Comparison of ENCODE assay signal across 9 cellular contexts in the genomic region with DNA sequence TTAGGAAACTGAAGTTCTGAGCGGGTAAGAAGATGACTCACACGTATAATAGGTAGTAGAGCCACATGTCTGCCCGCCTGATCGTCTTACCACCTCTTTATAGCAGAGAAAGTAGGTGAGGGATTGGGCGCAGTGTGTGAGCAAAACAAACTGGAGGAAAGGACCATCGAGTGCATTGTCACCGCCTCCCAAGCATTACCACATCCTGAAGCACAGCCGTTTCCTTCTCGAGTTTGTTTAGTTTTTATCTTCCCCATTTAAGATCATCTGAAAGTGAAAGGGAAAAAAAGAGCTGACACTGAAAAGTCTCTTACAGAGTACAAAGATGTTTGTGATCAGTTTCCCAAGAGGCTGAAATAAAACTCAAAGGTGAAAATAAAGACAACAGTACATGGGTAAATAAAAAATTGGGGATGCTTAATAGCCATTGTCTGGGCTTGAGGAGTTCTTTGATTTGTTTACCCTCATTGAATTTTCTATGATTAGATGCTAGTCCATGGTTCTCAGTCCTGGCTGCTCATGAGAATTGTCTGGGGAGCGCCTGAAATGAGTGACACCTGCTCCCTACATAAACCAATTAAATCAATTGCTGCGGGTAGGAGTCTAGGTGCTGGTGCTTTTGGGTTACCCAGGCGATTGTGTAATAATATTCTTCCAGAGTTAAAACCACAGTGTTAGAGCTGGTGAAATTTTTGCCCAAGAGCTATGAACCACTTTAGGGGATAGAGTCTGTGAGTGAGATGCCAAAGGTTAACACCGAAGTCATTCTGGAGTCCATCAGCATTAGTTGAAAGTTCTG. TPM values are rescaled to one million over a fixed set of nuclear protein-coding genes. Genes with fewer than 3 reads are reported as not detected.
DNase-seq lines count a peak whose midpoint lies in the region; ATAC-seq and TF ChIP-seq lines count a peak whose summit lies in the region.
"Had no signal": no experiment of that assay in that cellular context is flagged by ENCODE, and none has a peak within 500 bp of the region (broad histone marks: within the 10 kb centered on the region; RNA-seq: fewer than 3 reads in every experiment).

No MANE protein-coding gene starts in this region.

- H3K4me1 Mint-ChIP-seq in activated naive CD4-positive, alpha-beta T cell treated with anti-CD3 and anti-CD28 coated beads for 36 hours (ENCODE audit: low read depth) = peaks cover 67% of the 10 kb centered on the region
- peaks cover 48 to 62% of the 10 kb centered on the region in 2 donors for H3K4me1 Mint-ChIP-seq in natural killer cell treated with Interleukin-12 subunit alpha and Interleukin-12 subunit beta and Interleukin-15 and Interleukin-18, amount 100 ng/mL, for 72 hours (ENCODE audit: low read depth in 2 of 2)

- DNase-seq in COLO668 (lab: John Stamatoyannopoulos, UW; ENCODE audit: unreplicated experiment) (peak; percentile 41), SIG-M5 treated with dmso at 0.1 percent for 504 hours (lab: John Stamatoyannopoulos, UW; ENCODE audit: unreplicated experiment) (peak; percentile 88), uterus (no peak), hepatic stellate cell (ENCODE audit: low spot score) (no peak)
- peak; percentile 86 for DNase-seq in activated naive CD4-positive, alpha-beta T cell treated with anti-CD3 and anti-CD28 coated beads for 36 hours
- peak; percentile 80 for DNase-seq in natural killer cell treated with Interleukin-12 subunit alpha and Interleukin-12 subunit beta and Interleukin-15 and Interleukin-18, amount 100 ng/mL, for 72 hours (ENCODE audit: low spot score)

- no peaks in the 10 kb centered on the region for H3K9me3 ChIP-seq in uterus
- H3K9me3 ChIP-seq: gastrocnemius medialis had no signal

- TF ChIP-seq CTCF in uterus (IDR thresholded peaks at IDR 0.05) = no peak

- H3K36me3 ChIP-seq in uterus = no peaks in the 10 kb centered on the region
- H3K36me3 ChIP-seq: gastrocnemius medialis had no signal

- H3K4me3 Mint-ChIP-seq in activated naive CD4-positive, alpha-beta T cell treated with anti-CD3 and anti-CD28 coated beads for 36 hours = peak overlapping the region; percentile 69
- peak overlapping the region; percentile 76 for H3K4me3 Mint-ChIP-seq in natural killer cell treated with Interleukin-12 subunit alpha and Interleukin-12 subunit beta and Interleukin-15 and Interleukin-18, amount 100 ng/mL, for 72 hours

- H3K9me3 Mint-ChIP-seq in activated naive CD4-positive, alpha-beta T cell treated with anti-CD3 and anti-CD28 coated beads for 36 hours = peaks cover 4% of the 10 kb centered on the region
- H3K9me3 Mint-ChIP-seq in natural killer cell treated with Interleukin-12 subunit alpha and Interleukin-12 subunit beta and Interleukin-15 and Interleukin-18, amount 100 ng/mL, for 72 hours = no peaks in the 10 kb centered on the region

- no peak overlapping the region for H3K4me3 ChIP-seq in uterus
- H3K4me3 ChIP-seq: gastrocnemius medialis had no signal

- ATAC-seq in GM19467 (IDR thresholded peaks at IDR 0.05; ENCODE audit: unreplicated experiment) (peak; percentile 90), HG03571 (IDR thresholded peaks at IDR 0.05; ENCODE audit: unreplicated experiment) (peak; percentile 81)
- ATAC-seq in natural killer cell treated with Interleukin-12 subunit alpha and Interleukin-12 subunit beta and Interleukin-15 and Interleukin-18, amount 100 ng/mL, for 72 hours = peak; percentile 95 to 96
- ATAC-seq: gastrocnemius medialis had no signal

- CTCF ChIA-PET in activated naive CD4-positive, alpha-beta T cell treated with anti-CD3 and anti-CD28 coated beads for 36 hours (lab: Charles Lee) = interaction anchor here (1.0 to 1.2 kb wide), 3 partner anchors 10 to 84 kb away, joined by 3 to 8 read pairs (median 4); no protein-coding TSS in a partner anchor

- peaks cover 8% of the 10 kb centered on the region for H3K36me3 Mint-ChIP-seq in activated naive CD4-positive, alpha-beta T cell treated with anti-CD3 and anti-CD28 coated beads for 36 hours (ENCODE audit: low read depth)
- peaks cover 4% of the 10 kb centered on the region for H3K36me3 Mint-ChIP-seq in natural killer cell treated with Interleukin-12 subunit alpha and Interleukin-12 subunit beta and Interleukin-15 and Interleukin-18, amount 100 ng/mL, for 72 hours

- H3K27me3 Mint-ChIP-seq in activated naive CD4-positive, alpha-beta T cell treated with anti-CD3 and anti-CD28 coated beads for 36 hours (ENCODE audit: low read depth) = no peaks in the 10 kb centered on the region
- H3K27me3 Mint-ChIP-seq in natural killer cell treated with Interleukin-12 subunit alpha and Interleukin-12 subunit beta and Interleukin-15 and Interleukin-18, amount 100 ng/mL, for 72 hours = peaks cover 0 to 4% of the 10 kb centered on the region in 2 donors

- intact Hi-C loops in activated naive CD4-positive, alpha-beta T cell treated with anti-CD3 and anti-CD28 coated beads for 36 hours (cut with micrococcal nuclease) = loop anchor here (1.0 to 10.0 kb wide), 11 partner anchors 15 to 815 kb away; a partner anchor contains a TSS
- intact Hi-C loops in uterus (cut with DNase I; ENCODE audit: low total_unique reads) = no loop called here

- no peaks in the 10 kb centered on the region for H3K27me3 ChIP-seq in uterus
- H3K27me3 ChIP-seq: gastrocnemius medialis had no signal

- H3K27ac Mint-ChIP-seq in activated naive CD4-positive, alpha-beta T cell treated with anti-CD3 and anti-CD28 coated beads for 36 hours = peak overlapping the region; percentile 96
- H3K27ac Mint-ChIP-seq in natural killer cell treated with Interleukin-12 subunit alpha and Interleukin-12 subunit beta and Interleukin-15 and Interleukin-18, amount 100 ng/mL, for 72 hours = peak overlapping the region; percentile 88 to 89

- no peak for TF ChIP-seq POLR2A in uterus (IDR thresholded peaks at IDR 0.05)

- no peaks in the 10 kb centered on the region for H3K4me1 ChIP-seq in uterus
- H3K4me1 ChIP-seq: gastrocnemius medialis had no signal

- H3K27ac ChIP-seq in uterus = no peak overlapping the region
- H3K27ac ChIP-seq: gastrocnemius medialis had no signal

RNA-seq across cellular contexts. Expression of a gene that starts 15.0 kb away (rescaled TPM):
- total RNA-seq in activated naive CD4-positive, alpha-beta T cell treated with anti-CD3 and anti-CD28 coated beads for 36 hours = 10 to 100 TPM; 31.7 to 32.3 TPM
- 10 to 100 TPM; 21.8 to 37.6 TPM for total RNA-seq in natural killer cell treated with Interleukin-12 subunit alpha and Interleukin-12 subunit beta and Interleukin-15 and Interleukin-18, amount 100 ng/mL, for 72 hours
- 10 to 100 TPM in 3 of 4 donors, 1 to 10 TPM in 1; 9.5 to 23.4 (median 17.7) TPM for total RNA-seq in uterus

Comparison
In these comparisons a context has a peak if more than half of its experiments do, and no peak if none do; other contexts are left out.
1. DNase-seq: peak in COLO668 (single experiment), SIG-M5 treated with dmso at 0.1 percent for 504 hours (single experiment), activated naive CD4-positive, alpha-beta T cell treated with anti-CD3 and anti-CD28 coated beads for 36 hours (single experiment) and natural killer cell treated with Interleukin-12 subunit alpha and Interleukin-12 subunit beta and Interleukin-15 and Interleukin-18, amount 100 ng/mL, for 72 hours (single experiment); none in uterus (0 of 2) and hepatic stellate cell (single experiment).
2. Peak in every context shown above with its lines, with median percentiles within 50 percentile points of each other: ATAC-seq.